ENCODE assay signal across 13 cellular contexts in the genomic region with DNA sequence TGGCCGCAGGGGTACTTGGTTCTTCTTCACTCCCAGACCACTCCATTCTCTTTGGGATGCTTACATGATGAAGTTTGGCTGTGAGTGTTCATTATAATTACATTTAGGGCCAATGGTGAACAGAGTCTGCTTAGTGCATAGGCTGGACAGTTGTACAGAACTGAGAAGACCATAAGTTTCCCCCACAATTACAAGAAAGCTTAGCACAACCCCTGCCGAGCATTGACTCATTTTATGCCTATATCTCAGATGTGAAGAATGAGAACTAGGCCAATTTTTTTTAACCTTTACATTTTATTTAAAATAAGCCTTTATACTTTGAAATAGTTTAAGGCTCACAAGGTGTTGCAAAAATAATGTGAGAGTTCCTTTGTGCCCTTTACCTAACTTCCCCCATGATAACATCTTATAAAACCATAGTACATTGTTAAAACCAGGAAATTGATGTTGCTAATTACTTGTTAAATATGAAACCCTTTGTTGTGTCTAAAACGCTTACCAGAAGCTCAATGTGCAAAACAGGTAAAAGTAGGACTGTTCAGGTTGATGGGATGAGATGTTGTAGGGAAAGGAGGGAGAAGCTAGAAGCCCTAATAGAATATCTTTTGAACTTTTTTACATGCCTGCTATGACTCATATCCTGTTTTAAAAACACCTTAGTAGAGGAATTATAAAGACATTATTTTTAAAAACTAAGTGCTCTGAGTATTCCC. TPM values are rescaled to one million over a fixed set of nuclear protein-coding genes. Genes with fewer than 3 reads are reported as not detected.
A peak's percentile ranks its signal among the peaks of the same experiment; 100 is the strongest.
DNase-seq lines count a peak whose midpoint lies in the region; ATAC-seq and TF ChIP-seq lines count a peak whose summit lies in the region.
"Had no signal": no experiment of that assay in that cellular context is flagged by ENCODE, and none has a peak within 500 bp of the region (broad histone marks: within the 10 kb centered on the region; RNA-seq: fewer than 3 reads in every experiment).

No MANE protein-coding gene starts in this region.

- ATAC-seq in GM19351 (IDR thresholded peaks at IDR 0.05; ENCODE audit: unreplicated experiment): peak; percentile 56
- ATAC-seq in foreskin keratinocyte: peak; percentile 34
- ATAC-seq in HG03139 (IDR thresholded peaks at IDR 0.05; ENCODE audit: unreplicated experiment): no peak
- ATAC-seq in GM18858 (IDR thresholded peaks at IDR 0.05; ENCODE audit: unreplicated experiment): no peak
- ATAC-seq: heart left ventricle, right cardiac atrium had no signal

- H3K27me3 Mint-ChIP-seq in CD4-positive, alpha-beta memory T cell: no peaks in the 10 kb centered on the region
- no peaks in the 10 kb centered on the region for H3K27me3 Mint-ChIP-seq in activated CD4-positive, alpha-beta memory T cell treated with anti-CD3 and anti-CD28 coated beads for 36 hours
- H3K27me3 Mint-ChIP-seq in progenitor cell of endocrine pancreas: no peaks in the 10 kb centered on the region

- TF ChIP-seq CTCF in foreskin keratinocyte (conservative IDR thresholded peaks at IDR 0.05): no peak
- no peak for TF ChIP-seq CTCF in progenitor cell of endocrine pancreas (IDR thresholded peaks at IDR 0.05; ENCODE audit: unreplicated experiment)

- H3K36me3 Mint-ChIP-seq in CD4-positive, alpha-beta memory T cell: no peaks in the 10 kb centered on the region
- peaks cover 2% of the 10 kb centered on the region for H3K36me3 Mint-ChIP-seq in activated CD4-positive, alpha-beta memory T cell treated with anti-CD3 and anti-CD28 coated beads for 36 hours
- peaks cover 1% of the 10 kb centered on the region for H3K36me3 Mint-ChIP-seq in progenitor cell of endocrine pancreas (ENCODE audit: insufficient read depth)

- no peaks in the 10 kb centered on the region for H3K9me3 ChIP-seq in CD4-positive, alpha-beta memory T cell (ENCODE audit: control insufficient read depth in 1 of 2, low read length in 2 of 2)
- H3K9me3 ChIP-seq: heart left ventricle had no signal

- H3K27ac ChIP-seq in CD4-positive, alpha-beta memory T cell (ENCODE audit: low read depth, low read length): peak overlapping the region; percentile 43
- no peak overlapping the region for H3K27ac ChIP-seq in foreskin keratinocyte

- peaks cover 21 to 42% (median 28%) of the 10 kb centered on the region in 4 donors for H3K4me1 Mint-ChIP-seq in CD4-positive, alpha-beta memory T cell
- H3K4me1 Mint-ChIP-seq in activated CD4-positive, alpha-beta memory T cell treated with anti-CD3 and anti-CD28 coated beads for 36 hours (ENCODE audit: low read depth): peaks cover 39% of the 10 kb centered on the region
- H3K4me1 Mint-ChIP-seq in progenitor cell of endocrine pancreas (ENCODE audit: low read depth): peaks cover 6% of the 10 kb centered on the region
- H3K4me1 Mint-ChIP-seq: nephron progenitor cell had no signal

- DNase-seq in CD4-positive, alpha-beta memory T cell: peak in 4 of 5 donors; percentile 10 to 35 (median 25)
- DNase-seq in activated CD4-positive, alpha-beta memory T cell treated with anti-CD3 and anti-CD28 coated beads for 36 hours: no peak
- DNase-seq in foreskin keratinocyte: peak; percentile 19 to 28
- no peak for DNase-seq in progenitor cell of endocrine pancreas (ENCODE audit: low spot score, unreplicated experiment)
- DNase-seq: heart left ventricle, NCI-H2171 treated with DMSO at 0.1 percent for 48 hours, nephron progenitor cell, right cardiac atrium, T-helper 9 cell had no signal

- H3K9me3 Mint-ChIP-seq in CD4-positive, alpha-beta memory T cell: no peaks in the 10 kb centered on the region
- H3K9me3 Mint-ChIP-seq in activated CD4-positive, alpha-beta memory T cell treated with anti-CD3 and anti-CD28 coated beads for 36 hours: no peaks in the 10 kb centered on the region
- H3K9me3 Mint-ChIP-seq in progenitor cell of endocrine pancreas (ENCODE audit: low read depth): no peaks in the 10 kb centered on the region
- H3K9me3 Mint-ChIP-seq: CD14-positive monocyte, nephron progenitor cell had no signal

- H3K4me3 Mint-ChIP-seq in CD4-positive, alpha-beta memory T cell: peak overlapping the region; percentile 43 to 89 (median 76)
- no peak overlapping the region for H3K4me3 Mint-ChIP-seq in activated CD4-positive, alpha-beta memory T cell treated with anti-CD3 and anti-CD28 coated beads for 36 hours
- H3K4me3 Mint-ChIP-seq in progenitor cell of endocrine pancreas (ENCODE audit: low read depth): no peak overlapping the region
- H3K4me3 Mint-ChIP-seq: CD14-positive monocyte, nephron progenitor cell had no signal

- no peaks in the 10 kb centered on the region for H3K36me3 ChIP-seq in CD4-positive, alpha-beta memory T cell (ENCODE audit: insufficient read depth, low read length)

- H3K4me1 ChIP-seq in CD4-positive, alpha-beta memory T cell (ENCODE audit: insufficient read depth, low read length): peaks cover 23% of the 10 kb centered on the region
- H3K4me1 ChIP-seq in foreskin keratinocyte: peaks cover 9% of the 10 kb centered on the region

- CTCF ChIA-PET in CD4-positive, alpha-beta memory T cell (lab: Charles Lee; ENCODE audit: partially characterized antibody): interaction anchor here (1.0 to 4.0 kb wide), 3 partner anchors 17 to 678 kb away, joined by 3 to 26 read pairs (median 5); no protein-coding TSS in a partner anchor
- CTCF ChIA-PET in activated CD4-positive, alpha-beta memory T cell treated with anti-CD3 and anti-CD28 coated beads for 36 hours (lab: Charles Lee): interaction anchor here (0.6 kb wide), 1 partner anchor 14 kb away, joined by 3 read pairs; no protein-coding TSS in a partner anchor

- intact Hi-C loops in CD4-positive, alpha-beta memory T cell (cut with micrococcal nuclease): loop anchor here (2.0 to 5.0 kb wide), 3 partner anchors 50 to 580 kb away; partner anchors contain the start of genes CHST11, NOPCHAP1 and SLC41A2
- intact Hi-C loops in activated CD4-positive, alpha-beta memory T cell treated with anti-CD3 and anti-CD28 coated beads for 36 hours (cut with micrococcal nuclease): loop anchor here (2.0 kb wide), 3 partner anchors 50 to 106 kb away; partner anchors contain the start of genes NOPCHAP1 and WASHC4

- H3K4me3 ChIP-seq in CD4-positive, alpha-beta memory T cell (ENCODE audit: low read length in 2 of 2): no peak overlapping the region
- H3K4me3 ChIP-seq: heart left ventricle had no signal

- no peaks in the 10 kb centered on the region for H3K27me3 ChIP-seq in CD4-positive, alpha-beta memory T cell (ENCODE audit: insufficient read depth, low read length)
- H3K27me3 ChIP-seq in foreskin keratinocyte: no peaks in the 10 kb centered on the region
- H3K27me3 ChIP-seq: heart left ventricle had no signal

- peak overlapping the region; percentile 65 to 98 (median 94) for H3K27ac Mint-ChIP-seq in CD4-positive, alpha-beta memory T cell
- H3K27ac Mint-ChIP-seq in activated CD4-positive, alpha-beta memory T cell treated with anti-CD3 and anti-CD28 coated beads for 36 hours: peak overlapping the region; percentile 63
- no peak overlapping the region for H3K27ac Mint-ChIP-seq in progenitor cell of endocrine pancreas
- H3K27ac Mint-ChIP-seq: CD14-positive monocyte, nephron progenitor cell had no signal

- POLR2A ChIA-PET in CD4-positive, alpha-beta memory T cell (lab: Charles Lee; ENCODE audit: partially characterized antibody): interaction anchor here (0.6 to 2.0 kb wide), 6 partner anchors 11 to 317 kb away, joined by 3 to 4 read pairs (median 4); partner anchors contain the start of genes NOPCHAP1 and SLC41A2
- POLR2A ChIA-PET in activated CD4-positive, alpha-beta memory T cell treated with anti-CD3 and anti-CD28 coated beads for 36 hours (lab: Charles Lee): interaction anchor here (1.7 kb wide), 1 partner anchor 78 kb away, joined by 5 read pairs; the partner anchor contains the start of gene SLC41A2

RNA-seq across cellular contexts. Expression of gene ALDH1L2, which starts 47.2 kb away (rescaled TPM):
- under 1 TPM; 0.15 to 0.72 TPM for total RNA-seq in CD4-positive, alpha-beta memory T cell
- polyA plus RNA-seq in CD4-positive, alpha-beta memory T cell: under 1 TPM in 1 of 2 donors, not detected in 1; 0.08 TPM
- 1 to 10 TPM; 4.3 to 4.8 TPM for total RNA-seq in activated CD4-positive, alpha-beta memory T cell treated with anti-CD3 and anti-CD28 coated beads for 36 hours
- total RNA-seq in foreskin keratinocyte (6.8 and 17.5 TPM in 2 replicates), progenitor cell of endocrine pancreas (0.69 and 1.5 TPM in 2 replicates)
- polyA plus RNA-seq in foreskin keratinocyte: 1.6 and 4.4 TPM in 2 replicates

RNA-seq across cellular contexts. Expression of gene NOPCHAP1, which starts 51.0 kb away (rescaled TPM):
- 10 to 100 TPM; 15.7 to 16.2 TPM for total RNA-seq in CD4-positive, alpha-beta memory T cell
- polyA plus RNA-seq in CD4-positive, alpha-beta memory T cell: 10 to 100 TPM; 12.1 to 13.5 TPM
- total RNA-seq in activated CD4-positive, alpha-beta memory T cell treated with anti-CD3 and anti-CD28 coated beads for 36 hours: 10 to 100 TPM; 30.5 to 30.9 TPM
- total RNA-seq in foreskin keratinocyte (27.3 and 27.8 TPM in 2 replicates), progenitor cell of endocrine pancreas (22.3 and 24.3 TPM in 2 replicates)
- 31.2 and 36.6 TPM in 2 replicates for polyA plus RNA-seq in foreskin keratinocyte

Comparison
In these comparisons a context has a peak if more than half of its experiments do, and no peak if none do; other contexts are left out.
1. DNase-seq: peak in CD4-positive, alpha-beta memory T cell (4 of 5) and foreskin keratinocyte (2 of 2); none in activated CD4-positive, alpha-beta memory T cell treated with anti-CD3 and anti-CD28 coated beads for 36 hours (single experiment) and progenitor cell of endocrine pancreas (single experiment).
2. H3K4me3 Mint-ChIP-seq: peak in CD4-positive, alpha-beta memory T cell (8 of 8); none in activated CD4-positive, alpha-beta memory T cell treated with anti-CD3 and anti-CD28 coated beads for 36 hours (single experiment) and progenitor cell of endocrine pancreas (single experiment).
3. ATAC-seq: peak in GM19351 (single experiment) and foreskin keratinocyte (single experiment); none in HG03139 (single experiment) and GM18858 (single experiment).